In genomic region chr22:20965104-20965887, GRCh38 we compare ENCODE assay signal across 1 cellular context.
TF ChIP-seq lines count a peak whose summit lies in the region.

No MANE protein-coding gene starts in this region.

TF ChIP-seq in K562, 482 proteins besides CTCF, POLR2A, EP300 and RAD21 (continued from another document and continues in another):
- TF ChIP-seq, protein P1, sequence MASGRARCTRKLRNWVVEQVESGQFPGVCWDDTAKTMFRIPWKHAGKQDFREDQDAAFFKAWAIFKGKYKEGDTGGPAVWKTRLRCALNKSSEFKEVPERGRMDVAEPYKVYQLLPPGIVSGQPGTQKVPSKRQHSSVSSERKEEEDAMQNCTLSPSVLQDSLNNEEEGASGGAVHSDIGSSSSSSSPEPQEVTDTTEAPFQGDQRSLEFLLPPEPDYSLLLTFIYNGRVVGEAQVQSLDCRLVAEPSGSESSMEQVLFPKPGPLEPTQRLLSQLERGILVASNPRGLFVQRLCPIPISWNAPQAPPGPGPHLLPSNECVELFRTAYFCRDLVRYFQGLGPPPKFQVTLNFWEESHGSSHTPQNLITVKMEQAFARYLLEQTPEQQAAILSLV (tag; IDR thresholded peaks at IDR 0.05): no peak
- TF ChIP-seq SIX5 (IDR thresholded peaks at IDR 0.05; ENCODE audit: borderline replicate concordance in 1 of 2, insufficient read depth in 1 of 2, low read depth in 1 of 2, low read length in 2 of 2) (no peak), XRCC3 (IDR thresholded peaks at IDR 0.05) (no peak), ZNF197 (CRISPR knock-in tag; IDR thresholded peaks at IDR 0.05; ENCODE audit: low read depth) (no peak), CC2D1A (IDR thresholded peaks at IDR 0.05) (no peak), SMARCB1 (IDR thresholded peaks at IDR 0.05; ENCODE audit: insufficient read length, low read depth) (no peak), ATF7 (IDR thresholded peaks at IDR 0.05) (no peak), MEF2A (IDR thresholded peaks at IDR 0.05; ENCODE audit: control insufficient read depth, low read depth, low read length) (no peak), PCBP1 (IDR thresholded peaks at IDR 0.05; ENCODE audit: low read depth, low read length, poor library complexity, severe bottlenecking) (peak; percentile 72), DDX20 (tag; IDR thresholded peaks at IDR 0.05; ENCODE audit: low read depth) (no peak), ID3 (CRISPR knock-in tag; IDR thresholded peaks at IDR 0.05) (no peak), ID3 (tag; IDR thresholded peaks at IDR 0.05) (peak; percentile 19; the same call in 1 of the 2 replicates), TCFL5 (CRISPR knock-in tag; conservative IDR thresholded peaks at IDR 0.05) (no peak), L3MBTL2 (IDR thresholded peaks at IDR 0.05) (peak; percentile 25; the same call in 1 of the 2 replicates), POLR2AphosphoS5 (IDR thresholded peaks at IDR 0.05; ENCODE audit: control insufficient read depth, insufficient read depth, low read depth, low read length) (no peak), TBP (optimal IDR thresholded peaks at IDR 0.05; ENCODE audit: low read depth, low read length) (no peak), SMAD3 (CRISPR knock-in tag; conservative IDR thresholded peaks at IDR 0.05) (no peak), ZSCAN29 (IDR thresholded peaks at IDR 0.05) (no peak), CBFA2T3 (IDR thresholded peaks at IDR 0.05) (no peak), NFYB (IDR thresholded peaks at IDR 0.05; ENCODE audit: extremely low read depth, insufficient read length) (no peak), KDM5B (IDR thresholded peaks at IDR 0.05; ENCODE audit: insufficient replicate concordance, low read depth, low read length) (no peak), KLF16 (IDR thresholded peaks at IDR 0.05) (no peak), ZNF699 (CRISPR knock-in tag; IDR thresholded peaks at IDR 0.05; ENCODE audit: insufficient replicate concordance) (no peak), ZNF41 (CRISPR knock-in tag; conservative IDR thresholded peaks at IDR 0.05) (no peak), ILF3 (IDR thresholded peaks at IDR 0.05; ENCODE audit: borderline replicate concordance) (no peak), FOXA3 (CRISPR knock-in tag; conservative IDR thresholded peaks at IDR 0.05 in 1 of 2, IDR thresholded peaks at IDR 0.05 in 1 of 2) (peak in 1 of 2 experiments; percentile 43; a peak in 1 of 4 replicates), BACH1 (tag; IDR thresholded peaks at IDR 0.05) (no peak), POU5F1 (IDR thresholded peaks at IDR 0.05; ENCODE audit: borderline replicate concordance, low read depth, low read length, partially characterized antibody) (no peak), ZNF589 (CRISPR knock-in tag; IDR thresholded peaks at IDR 0.05; ENCODE audit: low read depth) (no peak), NFXL1 (CRISPR knock-in tag; IDR thresholded peaks at IDR 0.05) (no peak), RB1 (IDR thresholded peaks at IDR 0.05; ENCODE audit: low read depth) (peak; percentile 19; the same call in 1 of the 2 replicates)
- TF ChIP-seq, protein P2, sequence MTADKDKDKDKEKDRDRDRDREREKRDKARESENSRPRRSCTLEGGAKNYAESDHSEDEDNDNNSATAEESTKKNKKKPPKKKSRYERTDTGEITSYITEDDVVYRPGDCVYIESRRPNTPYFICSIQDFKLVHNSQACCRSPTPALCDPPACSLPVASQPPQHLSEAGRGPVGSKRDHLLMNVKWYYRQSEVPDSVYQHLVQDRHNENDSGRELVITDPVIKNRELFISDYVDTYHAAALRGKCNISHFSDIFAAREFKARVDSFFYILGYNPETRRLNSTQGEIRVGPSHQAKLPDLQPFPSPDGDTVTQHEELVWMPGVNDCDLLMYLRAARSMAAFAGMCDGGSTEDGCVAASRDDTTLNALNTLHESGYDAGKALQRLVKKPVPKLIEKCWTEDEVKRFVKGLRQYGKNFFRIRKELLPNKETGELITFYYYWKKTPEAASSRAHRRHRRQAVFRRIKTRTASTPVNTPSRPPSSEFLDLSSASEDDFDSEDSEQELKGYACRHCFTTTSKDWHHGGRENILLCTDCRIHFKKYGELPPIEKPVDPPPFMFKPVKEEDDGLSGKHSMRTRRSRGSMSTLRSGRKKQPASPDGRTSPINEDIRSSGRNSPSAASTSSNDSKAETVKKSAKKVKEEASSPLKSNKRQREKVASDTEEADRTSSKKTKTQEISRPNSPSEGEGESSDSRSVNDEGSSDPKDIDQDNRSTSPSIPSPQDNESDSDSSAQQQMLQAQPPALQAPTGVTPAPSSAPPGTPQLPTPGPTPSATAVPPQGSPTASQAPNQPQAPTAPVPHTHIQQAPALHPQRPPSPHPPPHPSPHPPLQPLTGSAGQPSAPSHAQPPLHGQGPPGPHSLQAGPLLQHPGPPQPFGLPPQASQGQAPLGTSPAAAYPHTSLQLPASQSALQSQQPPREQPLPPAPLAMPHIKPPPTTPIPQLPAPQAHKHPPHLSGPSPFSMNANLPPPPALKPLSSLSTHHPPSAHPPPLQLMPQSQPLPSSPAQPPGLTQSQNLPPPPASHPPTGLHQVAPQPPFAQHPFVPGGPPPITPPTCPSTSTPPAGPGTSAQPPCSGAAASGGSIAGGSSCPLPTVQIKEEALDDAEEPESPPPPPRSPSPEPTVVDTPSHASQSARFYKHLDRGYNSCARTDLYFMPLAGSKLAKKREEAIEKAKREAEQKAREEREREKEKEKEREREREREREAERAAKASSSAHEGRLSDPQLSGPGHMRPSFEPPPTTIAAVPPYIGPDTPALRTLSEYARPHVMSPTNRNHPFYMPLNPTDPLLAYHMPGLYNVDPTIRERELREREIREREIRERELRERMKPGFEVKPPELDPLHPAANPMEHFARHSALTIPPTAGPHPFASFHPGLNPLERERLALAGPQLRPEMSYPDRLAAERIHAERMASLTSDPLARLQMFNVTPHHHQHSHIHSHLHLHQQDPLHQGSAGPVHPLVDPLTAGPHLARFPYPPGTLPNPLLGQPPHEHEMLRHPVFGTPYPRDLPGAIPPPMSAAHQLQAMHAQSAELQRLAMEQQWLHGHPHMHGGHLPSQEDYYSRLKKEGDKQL (CRISPR knock-in tag; IDR thresholded peaks at IDR 0.05; ENCODE audit: borderline replicate concordance): 0 out of 2 replicates have a peak, but pooled peaks have one; percentile 74
- TF ChIP-seq, protein P3, sequence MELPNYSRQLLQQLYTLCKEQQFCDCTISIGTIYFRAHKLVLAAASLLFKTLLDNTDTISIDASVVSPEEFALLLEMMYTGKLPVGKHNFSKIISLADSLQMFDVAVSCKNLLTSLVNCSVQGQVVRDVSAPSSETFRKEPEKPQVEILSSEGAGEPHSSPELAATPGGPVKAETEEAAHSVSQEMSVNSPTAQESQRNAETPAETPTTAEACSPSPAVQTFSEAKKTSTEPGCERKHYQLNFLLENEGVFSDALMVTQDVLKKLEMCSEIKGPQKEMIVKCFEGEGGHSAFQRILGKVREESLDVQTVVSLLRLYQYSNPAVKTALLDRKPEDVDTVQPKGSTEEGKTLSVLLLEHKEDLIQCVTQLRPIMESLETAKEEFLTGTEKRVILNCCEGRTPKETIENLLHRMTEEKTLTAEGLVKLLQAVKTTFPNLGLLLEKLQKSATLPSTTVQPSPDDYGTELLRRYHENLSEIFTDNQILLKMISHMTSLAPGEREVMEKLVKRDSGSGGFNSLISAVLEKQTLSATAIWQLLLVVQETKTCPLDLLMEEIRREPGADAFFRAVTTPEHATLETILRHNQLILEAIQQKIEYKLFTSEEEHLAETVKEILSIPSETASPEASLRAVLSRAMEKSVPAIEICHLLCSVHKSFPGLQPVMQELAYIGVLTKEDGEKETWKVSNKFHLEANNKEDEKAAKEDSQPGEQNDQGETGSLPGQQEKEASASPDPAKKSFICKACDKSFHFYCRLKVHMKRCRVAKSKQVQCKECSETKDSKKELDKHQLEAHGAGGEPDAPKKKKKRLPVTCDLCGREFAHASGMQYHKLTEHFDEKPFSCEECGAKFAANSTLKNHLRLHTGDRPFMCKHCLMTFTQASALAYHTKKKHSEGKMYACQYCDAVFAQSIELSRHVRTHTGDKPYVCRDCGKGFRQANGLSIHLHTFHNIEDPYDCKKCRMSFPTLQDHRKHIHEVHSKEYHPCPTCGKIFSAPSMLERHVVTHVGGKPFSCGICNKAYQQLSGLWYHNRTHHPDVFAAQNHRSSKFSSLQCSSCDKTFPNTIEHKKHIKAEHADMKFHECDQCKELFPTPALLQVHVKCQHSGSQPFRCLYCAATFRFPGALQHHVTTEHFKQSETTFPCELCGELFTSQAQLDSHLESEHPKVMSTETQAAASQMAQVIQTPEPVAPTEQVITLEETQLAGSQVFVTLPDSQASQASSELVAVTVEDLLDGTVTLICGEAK (IDR thresholded peaks at IDR 0.05): no peak
- TF ChIP-seq, protein P3 (CRISPR knock-in tag; IDR thresholded peaks at IDR 0.05): no peak
- TF ChIP-seq, protein P4, sequence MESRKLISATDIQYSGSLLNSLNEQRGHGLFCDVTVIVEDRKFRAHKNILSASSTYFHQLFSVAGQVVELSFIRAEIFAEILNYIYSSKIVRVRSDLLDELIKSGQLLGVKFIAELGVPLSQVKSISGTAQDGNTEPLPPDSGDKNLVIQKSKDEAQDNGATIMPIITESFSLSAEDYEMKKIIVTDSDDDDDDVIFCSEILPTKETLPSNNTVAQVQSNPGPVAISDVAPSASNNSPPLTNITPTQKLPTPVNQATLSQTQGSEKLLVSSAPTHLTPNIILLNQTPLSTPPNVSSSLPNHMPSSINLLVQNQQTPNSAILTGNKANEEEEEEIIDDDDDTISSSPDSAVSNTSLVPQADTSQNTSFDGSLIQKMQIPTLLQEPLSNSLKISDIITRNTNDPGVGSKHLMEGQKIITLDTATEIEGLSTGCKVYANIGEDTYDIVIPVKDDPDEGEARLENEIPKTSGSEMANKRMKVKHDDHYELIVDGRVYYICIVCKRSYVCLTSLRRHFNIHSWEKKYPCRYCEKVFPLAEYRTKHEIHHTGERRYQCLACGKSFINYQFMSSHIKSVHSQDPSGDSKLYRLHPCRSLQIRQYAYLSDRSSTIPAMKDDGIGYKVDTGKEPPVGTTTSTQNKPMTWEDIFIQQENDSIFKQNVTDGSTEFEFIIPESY (CRISPR knock-in tag; IDR thresholded peaks at IDR 0.05): no peak
- TF ChIP-seq, protein P5, sequence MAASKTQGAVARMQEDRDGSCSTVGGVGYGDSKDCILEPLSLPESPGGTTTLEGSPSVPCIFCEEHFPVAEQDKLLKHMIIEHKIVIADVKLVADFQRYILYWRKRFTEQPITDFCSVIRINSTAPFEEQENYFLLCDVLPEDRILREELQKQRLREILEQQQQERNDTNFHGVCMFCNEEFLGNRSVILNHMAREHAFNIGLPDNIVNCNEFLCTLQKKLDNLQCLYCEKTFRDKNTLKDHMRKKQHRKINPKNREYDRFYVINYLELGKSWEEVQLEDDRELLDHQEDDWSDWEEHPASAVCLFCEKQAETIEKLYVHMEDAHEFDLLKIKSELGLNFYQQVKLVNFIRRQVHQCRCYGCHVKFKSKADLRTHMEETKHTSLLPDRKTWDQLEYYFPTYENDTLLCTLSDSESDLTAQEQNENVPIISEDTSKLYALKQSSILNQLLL (CRISPR knock-in tag; IDR thresholded peaks at IDR 0.05; ENCODE audit: borderline replicate concordance): no peak
- TF ChIP-seq, protein P6, sequence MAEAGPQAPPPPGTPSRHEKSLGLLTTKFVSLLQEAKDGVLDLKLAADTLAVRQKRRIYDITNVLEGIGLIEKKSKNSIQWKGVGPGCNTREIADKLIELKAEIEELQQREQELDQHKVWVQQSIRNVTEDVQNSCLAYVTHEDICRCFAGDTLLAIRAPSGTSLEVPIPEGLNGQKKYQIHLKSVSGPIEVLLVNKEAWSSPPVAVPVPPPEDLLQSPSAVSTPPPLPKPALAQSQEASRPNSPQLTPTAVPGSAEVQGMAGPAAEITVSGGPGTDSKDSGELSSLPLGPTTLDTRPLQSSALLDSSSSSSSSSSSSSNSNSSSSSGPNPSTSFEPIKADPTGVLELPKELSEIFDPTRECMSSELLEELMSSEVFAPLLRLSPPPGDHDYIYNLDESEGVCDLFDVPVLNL (CRISPR knock-in tag; IDR thresholded peaks at IDR 0.05; ENCODE audit: low read depth): no peak
- TF ChIP-seq, protein P7, sequence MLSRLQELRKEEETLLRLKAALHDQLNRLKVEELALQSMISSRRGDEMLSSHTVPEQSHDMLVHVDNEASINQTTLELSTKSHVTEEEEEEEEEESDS (CRISPR knock-in tag; IDR thresholded peaks at IDR 0.05): no peak
